Comparison of ENCODE assay signal across 27 cellular contexts in the genomic region with DNA sequence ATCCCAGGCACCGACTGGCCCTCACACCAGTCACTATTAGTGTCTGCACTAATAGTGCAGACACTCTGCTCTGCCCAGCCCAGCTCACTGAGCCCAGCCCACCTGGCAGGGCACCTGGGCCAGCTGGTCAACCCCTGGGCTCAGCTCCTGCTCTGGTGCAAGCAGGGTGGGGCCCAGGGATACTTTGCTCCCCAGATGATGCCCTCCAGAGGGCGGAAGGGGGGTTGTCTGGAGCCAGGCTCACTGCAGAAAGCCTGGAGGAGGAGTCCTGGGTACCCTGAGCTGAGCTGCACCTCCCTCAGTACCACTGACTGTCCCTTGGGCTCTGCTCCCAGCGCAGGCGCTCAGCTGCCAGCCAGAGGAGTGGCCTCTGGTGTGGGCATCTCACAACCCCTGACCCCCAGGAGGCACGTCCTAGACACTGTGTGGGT. TPM values are rescaled to one million over a fixed set of nuclear protein-coding genes. Genes with fewer than 3 reads are reported as not detected.
DNase-seq lines count a peak whose midpoint lies in the region; ATAC-seq, FAIRE-seq and TF ChIP-seq lines count a peak whose summit lies in the region.
"Had no signal": no experiment of that assay in that cellular context is flagged by ENCODE, and none has a peak within 500 bp of the region (broad histone marks: within the 10 kb centered on the region; RNA-seq: fewer than 3 reads in every experiment).

No MANE protein-coding gene starts in this region.

- FAIRE-seq in A549 (lab: Jason Lieb, UNC) = no peak
- FAIRE-seq: HTR-8/SVneo had no signal

- no peak overlapping the region for H3K9ac ChIP-seq in parathyroid adenoma

- WGBS in A549 (ENCODE audit: missing lambda C conversion rate) = 26% methylated on average over 2 of the region's 5 CpGs

- peaks cover 25% of the 10 kb centered on the region for H3K79me2 ChIP-seq in parathyroid adenoma

- no peaks in the 10 kb centered on the region for H3K4me1 Mint-ChIP-seq in activated T-cell treated with anti-CD3 and anti-CD28 coated beads, Interleukin-2, amount 50 U/mL, for 4 hours (ENCODE audit: low read depth)
- H3K4me1 Mint-ChIP-seq: activated CD4-positive, alpha-beta T cell treated with anti-CD3 and anti-CD28 coated beads for 36 hours; activated naive CD8-positive, alpha-beta T cell treated with anti-CD3 and anti-CD28 coated beads, Interleukin-2, amount 10 ng/mL, durations not matched to agents 7 days and 5 days had no signal

- no peaks in the 10 kb centered on the region for H3K36me3 Mint-ChIP-seq in activated T-cell treated with anti-CD3 and anti-CD28 coated beads, Interleukin-2, amount 50 U/mL, for 4 hours (ENCODE audit: insufficient read depth)
- H3K36me3 Mint-ChIP-seq: activated naive CD8-positive, alpha-beta T cell treated with anti-CD3 and anti-CD28 coated beads, Interleukin-2, amount 10 ng/mL, durations not matched to agents 7 days and 5 days; CD4-positive, CD25-positive, alpha-beta regulatory T cell had no signal

- H3K9me3 ChIP-seq in A549 (no peaks in the 10 kb centered on the region), parathyroid adenoma (ENCODE audit: control insufficient read depth, low read length) (no peaks in the 10 kb centered on the region), gastrocnemius medialis (no peaks in the 10 kb centered on the region)
- H3K9me3 ChIP-seq: colonic mucosa, left ventricle myocardium inferior, mucosa of descending colon, neutrophil, vagina had no signal

- peak overlapping the region; percentile 39 for H2AFZ ChIP-seq in parathyroid adenoma

- no peak overlapping the region for H3K4me3 Mint-ChIP-seq in activated T-cell treated with anti-CD3 and anti-CD28 coated beads, Interleukin-2, amount 50 U/mL, for 4 hours
- H3K4me3 Mint-ChIP-seq: activated CD4-positive, alpha-beta T cell treated with anti-CD3 and anti-CD28 coated beads for 36 hours; activated naive CD8-positive, alpha-beta T cell treated with anti-CD3 and anti-CD28 coated beads, Interleukin-2, amount 10 ng/mL, durations not matched to agents 7 days and 5 days; brain; CD4-positive, CD25-positive, alpha-beta regulatory T cell had no signal

- H3K9me3 Mint-ChIP-seq in activated T-cell treated with anti-CD3 and anti-CD28 coated beads, Interleukin-2, amount 50 U/mL, for 4 hours = no peaks in the 10 kb centered on the region
- H3K9me3 Mint-ChIP-seq: activated naive CD8-positive, alpha-beta T cell treated with anti-CD3 and anti-CD28 coated beads, Interleukin-2, amount 10 ng/mL, durations not matched to agents 7 days and 5 days; activated T-helper 2 cell treated with anti-CD3 and anti-CD28 coated beads, Interferon-gamma antibody, Interleukin-2, Interleukin-4, amounts not matched to agents 10 μg/mL and 5 μg/mL and 100 μg/mL, durations not matched to agents 14 hours and 24 hours and 36 hours; CD4-positive, CD25-positive, alpha-beta regulatory T cell had no signal

- no peak for TF ChIP-seq RAD21 in A549 (conservative IDR thresholded peaks at IDR 0.05 in 1 of 2, IDR thresholded peaks at IDR 0.05 in 1 of 2)

- no peak for TF ChIP-seq EP300 in A549 (IDR thresholded peaks at IDR 0.05)

- in situ Hi-C loops in gastrocnemius medialis (cut with MboI; ENCODE audit: low sequenced_read_pairs in 4 of 4) = no loop called here

- intact Hi-C loops in dorsolateral prefrontal cortex (cut with DNase I) = no loop called here
- intact Hi-C loops in gastrocnemius medialis (cut with DNase I; ENCODE audit: low total_unique reads) = no loop called here

- no peak overlapping the region for H3K4me3 ChIP-seq in A549
- no peak overlapping the region for H3K4me3 ChIP-seq in dorsolateral prefrontal cortex
- H3K4me3 ChIP-seq in parathyroid adenoma (ENCODE audit: low read depth, low read length) = no peak overlapping the region
- no peak overlapping the region for H3K4me3 ChIP-seq in gastrocnemius medialis
- H3K4me3 ChIP-seq: colonic mucosa, left ventricle myocardium inferior, mucosa of descending colon, vagina had no signal

- DNase-seq in A549 (ENCODE audit: low read depth in 1 of 2, low spot score in 1 of 2) = no peak
- DNase-seq in NCI-H69 (lab: John Stamatoyannopoulos, UW) = peak; percentile 38
- DNase-seq in dorsolateral prefrontal cortex = peak in 2 of 10 donors; percentile 23 to 40
- DNase-seq in activated T-cell treated with anti-CD3 and anti-CD28 coated beads, Interleukin-2, amount 50 U/mL, for 4 hours = no peak
- no peak for DNase-seq in gastrocnemius medialis
- no peak for DNase-seq in NCI-H2029 treated with DMSO at 0.1 percent for 48 hours (lab: John Stamatoyannopoulos, UW)
- DNase-seq: activated CD4-positive, alpha-beta T cell treated with anti-CD3 and anti-CD28 coated beads for 36 hours; activated naive CD8-positive, alpha-beta T cell treated with anti-CD3 and anti-CD28 coated beads, Interleukin-2, amount 10 ng/mL, durations not matched to agents 7 days and 5 days; CD4-positive, CD25-positive, alpha-beta regulatory T cell; colonic mucosa; DND-41; glutamatergic neuron; Kasumi-1; left ventricle myocardium inferior; NCI-H1048; NCI-H2081; NCI-H510A; stimulated activated CD4-positive, alpha-beta T cell treated with anti-CD3 and anti-CD28 coated beads, Interleukin-12 subunit alpha, Interleukin-12 subunit beta, amount 100 ng/mL, for 4 hours had no signal

- H3K27me3 ChIP-seq in dorsolateral prefrontal cortex (no peaks in the 10 kb centered on the region), parathyroid adenoma (ENCODE audit: control insufficient read depth, insufficient read depth, low read length) (no peaks in the 10 kb centered on the region), gastrocnemius medialis (peaks cover 0 to 4% (median 0%) of the 10 kb centered on the region in 3 donors)
- H3K27me3 ChIP-seq: colonic mucosa, vagina had no signal

- peak; percentile 70 to 78 for ATAC-seq in A549
- ATAC-seq in activated T-cell treated with anti-CD3 and anti-CD28 coated beads, Interleukin-2, amount 50 U/mL, for 4 hours = no peak
- no peak for ATAC-seq in HG02970 (IDR thresholded peaks at IDR 0.05; ENCODE audit: low FRiP score, unreplicated experiment)
- ATAC-seq in gastrocnemius medialis = no peak
- ATAC-seq: activated CD4-positive, alpha-beta T cell treated with anti-CD3 and anti-CD28 coated beads for 36 hours; mucosa of descending colon; Right ventricle myocardium inferior had no signal

- H3K27me3 Mint-ChIP-seq in activated T-cell treated with anti-CD3 and anti-CD28 coated beads, Interleukin-2, amount 50 U/mL, for 4 hours (ENCODE audit: low read depth) = no peaks in the 10 kb centered on the region
- H3K27me3 Mint-ChIP-seq: activated CD4-positive, alpha-beta T cell treated with anti-CD3 and anti-CD28 coated beads for 36 hours had no signal

- POLR2A ChIA-PET in A549 (lab: Yijun Ruan, JAX) = no interaction called here

- TF ChIP-seq POLR2A in A549 (IDR thresholded peaks at IDR 0.05; ENCODE audit: low read length) = no peak
- TF ChIP-seq POLR2A in gastrocnemius medialis (IDR thresholded peaks at IDR 0.05) = no peak

- H3K27ac ChIP-seq in A549 (no peak overlapping the region), dorsolateral prefrontal cortex (peak overlapping the region in 46 of 59 donors; percentile 3 to 99 (median 52)), parathyroid adenoma (no peak overlapping the region), gastrocnemius medialis (no peak overlapping the region)
- H3K27ac ChIP-seq: colonic mucosa, left ventricle myocardium inferior, neutrophil, vagina had no signal

- no peak overlapping the region for H3K4me2 ChIP-seq in A549
- H3K4me2 ChIP-seq in parathyroid adenoma (ENCODE audit: low read length) = no peak overlapping the region

- no peaks in the 10 kb centered on the region for H3K36me3 ChIP-seq in parathyroid adenoma (ENCODE audit: control insufficient read depth, insufficient read depth, low read length)
- no peaks in the 10 kb centered on the region for H3K36me3 ChIP-seq in gastrocnemius medialis
- H3K36me3 ChIP-seq: colonic mucosa, left ventricle myocardium inferior, neutrophil, vagina had no signal

- CTCF ChIA-PET in A549 (lab: Yijun Ruan, JAX) = interaction anchor here (1.5 to 2.2 kb wide), 3 partner anchors 10 to 119 kb away, joined by 4 to 8 read pairs (median 6); no protein-coding TSS in a partner anchor

- H3K4me1 ChIP-seq in A549 (no peaks in the 10 kb centered on the region), parathyroid adenoma (peaks cover 17% of the 10 kb centered on the region), gastrocnemius medialis (no peaks in the 10 kb centered on the region)
- H3K4me1 ChIP-seq: colonic mucosa, left ventricle myocardium inferior, vagina had no signal

- TF ChIP-seq CTCF in A549 (IDR thresholded peaks at IDR 0.05) (no peak), dorsolateral prefrontal cortex (IDR thresholded peaks at IDR 0.05 in 54 of 56, conservative IDR thresholded peaks at IDR 0.05 in 2 of 56; ENCODE audit: low read depth in 1 of 56, partially characterized antibody in 56 of 56) (no peak), parathyroid adenoma (IDR thresholded peaks at IDR 0.05) (no peak), gastrocnemius medialis (IDR thresholded peaks at IDR 0.05 in 4 of 5, conservative IDR thresholded peaks at IDR 0.05 in 1 of 5) (no peak)

TF ChIP-seq in A549, 52 proteins besides CTCF, POLR2A, EP300 and RAD21 (continues in another document):
- TF ChIP-seq, protein P1, sequence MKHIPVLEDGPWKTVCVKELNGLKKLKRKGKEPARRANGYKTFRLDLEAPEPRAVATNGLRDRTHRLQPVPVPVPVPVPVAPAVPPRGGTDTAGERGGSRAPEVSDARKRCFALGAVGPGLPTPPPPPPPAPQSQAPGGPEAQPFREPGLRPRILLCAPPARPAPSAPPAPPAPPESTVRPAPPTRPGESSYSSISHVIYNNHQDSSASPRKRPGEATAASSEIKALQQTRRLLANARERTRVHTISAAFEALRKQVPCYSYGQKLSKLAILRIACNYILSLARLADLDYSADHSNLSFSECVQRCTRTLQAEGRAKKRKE (CRISPR knock-in tag; IDR thresholded peaks at IDR 0.05; ENCODE audit: low read depth) = no peak
- no peak for TF ChIP-seq TFCP2L1 (CRISPR knock-in tag; IDR thresholded peaks at IDR 0.05)

RNA-seq across cellular contexts. Expression of a gene that starts 14.5 kb away (rescaled TPM):
- 1.9 and 3.5 TPM in 2 replicates for polyA plus RNA-seq in A549 (2011; rRNA removed)
- polyA plus RNA-seq in A549 (2012; cell fraction: cytosol; rRNA removed) = 1.4 TPM in 2 replicates
- polyA plus RNA-seq in A549 (2012; cell fraction: nucleus; rRNA removed) = 1.2 and 1.3 TPM in 2 replicates
- 1.2 to 1.9 TPM (median 1.3 TPM) in 3 replicates for polyA plus RNA-seq in A549 (2017; fragmentation: RNase III; extraction: RNeasy Plus Mini Kit Qiagen cat#74134 plus additional on column Dnase treatment)
- polyA minus RNA-seq in A549 (2011; rRNA and poly(A)+ RNA removed) = 3.2 and 4.1 TPM in 2 replicates
- 100 to 1,000 TPM; 123 to 242 (median 175) TPM for total RNA-seq in dorsolateral prefrontal cortex
- 10 to 100 TPM in 2 of 3 donors, 1 to 10 TPM in 1; 9.9 to 11.0 (median 10.8) TPM for total RNA-seq in activated T-cell treated with anti-CD3 and anti-CD28 coated beads, Interleukin-2, amount 50 U/mL, for 4 hours
- total RNA-seq in gastrocnemius medialis = under 1 TPM in 3 of 4 donors, not detected in 1; 0.09 to 0.22 (median 0.16) TPM

Comparison
In these comparisons a context has a peak if more than half of its experiments do, and no peak if none do; other contexts are left out.
1. ATAC-seq: peak in A549 (2 of 2); none in activated T-cell treated with anti-CD3 and anti-CD28 coated beads, Interleukin-2, amount 50 U/mL, for 4 hours (0 of 2), HG02970 (single experiment) and gastrocnemius medialis (0 of 2).
2. H3K27ac ChIP-seq: peak in dorsolateral prefrontal cortex (46 of 59); none in A549 (0 of 2), parathyroid adenoma (single experiment) and gastrocnemius medialis (0 of 4).
3. RNA of a gene that starts 14.5 kb away (total RNA-seq): 123 to 242 TPM in dorsolateral prefrontal cortex; 9.9 to 11.0 TPM in activated T-cell treated with anti-CD3 and anti-CD28 coated beads, Interleukin-2, amount 50 U/mL, for 4 hours and 0.09 to 0.22 TPM in gastrocnemius medialis; every median in the first group is over 10 times any median in the second.